ENCODE assay signal across 1 cellular context in genomic region chr3:10115326-10116137, GRCh38.
TF ChIP-seq lines count a peak whose summit lies in the region.

Gene BRK1, plus strand, starts transcription at chr3:10115675. Its CDS starts 27 bp downstream, at chr3:10115702.

TF ChIP-seq in K562, 482 proteins besides CTCF, POLR2A, EP300 and RAD21 (continued from another document and continues in another):
- TF ChIP-seq MIER1 (IDR thresholded peaks at IDR 0.05; ENCODE audit: low read depth) (no peak), ARID3A (IDR thresholded peaks at IDR 0.05; ENCODE audit: borderline replicate concordance, low read depth, low read length) (no peak), ZNF740 (CRISPR knock-in tag; IDR thresholded peaks at IDR 0.05) (peak; percentile 47; the same call in 1 of the 2 replicates), ZNF740 (tag; IDR thresholded peaks at IDR 0.05) (no peak), MYNN (IDR thresholded peaks at IDR 0.05) (0 out of 2 replicates have a peak, but pooled peaks have one; percentile 62), MYNN (CRISPR knock-in tag; IDR thresholded peaks at IDR 0.05) (no peak), ZBTB34 (CRISPR knock-in tag; IDR thresholded peaks at IDR 0.05) (no peak), RBM25 (IDR thresholded peaks at IDR 0.05; ENCODE audit: low read depth, low read length, severe bottlenecking) (no peak), ATF1 (CRISPR knock-in tag; IDR thresholded peaks at IDR 0.05) (no peak), ATF1 (tag; IDR thresholded peaks at IDR 0.05) (peak; percentile 97), ATF7 (IDR thresholded peaks at IDR 0.05) (peak; percentile 85), ZKSCAN8 (CRISPR knock-in tag; IDR thresholded peaks at IDR 0.05) (no peak), POLR2H (tag; IDR thresholded peaks at IDR 0.05; ENCODE audit: low read depth) (peak; percentile 96), GABPB1 (CRISPR knock-in tag; IDR thresholded peaks at IDR 0.05) (peak; percentile 71; the same call in 1 of the 2 replicates), PPARD (CRISPR knock-in tag; IDR thresholded peaks at IDR 0.05) (no peak), PHF8 (IDR thresholded peaks at IDR 0.05; ENCODE audit: borderline replicate concordance, low read length) (peak; percentile 96; the same call in 1 of the 2 replicates), FOXJ3 (CRISPR knock-in tag; IDR thresholded peaks at IDR 0.05) (no peak), GTF2A2 (tag; IDR thresholded peaks at IDR 0.05) (no peak), ZC3H4 (CRISPR knock-in tag; IDR thresholded peaks at IDR 0.05; ENCODE audit: borderline replicate concordance) (0 out of 2 replicates have a peak, but pooled peaks have one; percentile 41), SMC3 (conservative IDR thresholded peaks at IDR 0.05; ENCODE audit: insufficient read depth, low read depth, low read length) (no peak), NR2C2 (CRISPR knock-in tag; IDR thresholded peaks at IDR 0.05) (peak; percentile 70), NR2C2 (tag; IDR thresholded peaks at IDR 0.05) (peak; percentile 76), ZNF280B (CRISPR knock-in tag; IDR thresholded peaks at IDR 0.05) (no peak), ZNF830 (CRISPR knock-in tag; IDR thresholded peaks at IDR 0.05) (no peak), HCFC1 (IDR thresholded peaks at IDR 0.05; ENCODE audit: low read depth, low read length) (peak; percentile 42), PHB2 (IDR thresholded peaks at IDR 0.05; ENCODE audit: low read depth) (no peak), ETS2 (tag; IDR thresholded peaks at IDR 0.05; ENCODE audit: borderline replicate concordance, poor library complexity, severe bottlenecking) (no peak), EP400 (IDR thresholded peaks at IDR 0.05) (peak; percentile 94), ZMIZ1 (IDR thresholded peaks at IDR 0.05; ENCODE audit: low read depth in 2 of 2, low read length in 2 of 2) (no peak), HINFP (tag; conservative IDR thresholded peaks at IDR 0.05; ENCODE audit: low read depth) (no peak), MBD1 (CRISPR knock-in tag; IDR thresholded peaks at IDR 0.05) (no peak), SMAD4 (CRISPR knock-in tag; conservative IDR thresholded peaks at IDR 0.05) (peak; percentile 85), MTA1 (IDR thresholded peaks at IDR 0.05; ENCODE audit: borderline replicate concordance) (no peak), CBFB (CRISPR knock-in tag; IDR thresholded peaks at IDR 0.05) (no peak), HDAC2 (IDR thresholded peaks at IDR 0.05) (peak; percentile 74; the same call in 1 of the 2 replicates), ATF2 (CRISPR knock-in tag; IDR thresholded peaks at IDR 0.05) (no peak), ARID1B (IDR thresholded peaks at IDR 0.05) (peak; percentile 37; the same call in 1 of the 2 replicates), NFE2 (IDR thresholded peaks at IDR 0.05; ENCODE audit: low read depth) (peak; percentile 52), ZNF407 (IDR thresholded peaks at IDR 0.05; ENCODE audit: low read depth) (peak; percentile 39; the same call in 1 of the 2 replicates), NR3C1 (CRISPR knock-in tag; IDR thresholded peaks at IDR 0.05) (no peak), PURB (CRISPR knock-in tag; IDR thresholded peaks at IDR 0.05; ENCODE audit: low read depth) (no peak)
